Comparison of ENCODE assay signal across 10 cellular contexts in genomic region chr2:102140367-102140766, GRCh38. TPM values are rescaled to one million over a fixed set of nuclear protein-coding genes. Genes with fewer than 3 reads are reported as not detected.
DNase-seq lines count a peak whose midpoint lies in the region; ATAC-seq and TF ChIP-seq lines count a peak whose summit lies in the region.
"Had no signal": no experiment of that assay in that cellular context is flagged by ENCODE, and none has a peak within 500 bp of the region (broad histone marks: within the 10 kb centered on the region; RNA-seq: fewer than 3 reads in every experiment).

No MANE protein-coding gene starts in this region.

- no peak overlapping the region for H3K4me3 Mint-ChIP-seq in activated naive CD8-positive, alpha-beta T cell
- no peak overlapping the region for H3K4me3 Mint-ChIP-seq in activated naive CD8-positive, alpha-beta T cell treated with anti-CD3 and anti-CD28 coated beads for 36 hours
- H3K4me3 Mint-ChIP-seq in nephron progenitor cell: peak overlapping the region; percentile 69
- H3K4me3 Mint-ChIP-seq: activated CD8-positive, alpha-beta T cell treated with anti-CD3 and anti-CD28 coated beads, Interleukin-2, amount 10 ng/mL, durations not matched to agents 7 days and 5 days had no signal

- H3K27me3 Mint-ChIP-seq in activated naive CD8-positive, alpha-beta T cell: peaks cover 8% of the 10 kb centered on the region
- peaks cover 40% of the 10 kb centered on the region for H3K27me3 Mint-ChIP-seq in activated naive CD8-positive, alpha-beta T cell treated with anti-CD3 and anti-CD28 coated beads for 36 hours
- H3K27me3 Mint-ChIP-seq in nephron progenitor cell (ENCODE audit: low read depth, poor library complexity): peaks cover 20% of the 10 kb centered on the region

- H3K27ac ChIP-seq in upper lobe of right lung: peak overlapping the region; percentile 98

- TF ChIP-seq CTCF in choroid plexus epithelial cell (conservative IDR thresholded peaks at IDR 0.05; ENCODE audit: low read depth, low read length) (no peak), nephron progenitor cell (IDR thresholded peaks at IDR 0.05) (no peak), upper lobe of right lung (IDR thresholded peaks at IDR 0.05) (no peak), GM10248 (IDR thresholded peaks at IDR 0.05; ENCODE audit: control extremely low read depth, extremely low read depth, low read depth, missing control alignments) (no peak)

- peaks cover 39% of the 10 kb centered on the region for H3K4me1 ChIP-seq in upper lobe of right lung

- no peak for DNase-seq in activated naive CD8-positive, alpha-beta T cell treated with anti-CD3 and anti-CD28 coated beads for 36 hours
- DNase-seq in choroid plexus epithelial cell (ENCODE audit: low read depth): peak; percentile 79
- no peak for DNase-seq in nephron progenitor cell
- DNase-seq in upper lobe of right lung: no peak
- DNase-seq in pons (ENCODE audit: low spot score): no peak
- DNase-seq in GM10248 (ENCODE audit: extremely low spot score): no peak
- DNase-seq: activated CD8-positive, alpha-beta T cell treated with anti-CD3 and anti-CD28 coated beads, Interleukin-2, amount 10 ng/mL, durations not matched to agents 7 days and 5 days; anterior cingulate cortex had no signal

- intact Hi-C loops in upper lobe of right lung (cut with DNase I): no loop called here

- H3K27ac Mint-ChIP-seq in activated naive CD8-positive, alpha-beta T cell: peak overlapping the region; percentile 11
- no peak overlapping the region for H3K27ac Mint-ChIP-seq in activated naive CD8-positive, alpha-beta T cell treated with anti-CD3 and anti-CD28 coated beads for 36 hours
- H3K27ac Mint-ChIP-seq in nephron progenitor cell: no peak overlapping the region
- H3K27ac Mint-ChIP-seq: activated CD8-positive, alpha-beta T cell treated with anti-CD3 and anti-CD28 coated beads, Interleukin-2, amount 10 ng/mL, durations not matched to agents 7 days and 5 days had no signal

- H3K36me3 ChIP-seq in upper lobe of right lung: no peaks in the 10 kb centered on the region

- ATAC-seq in upper lobe of right lung (no peak), HG03108 (IDR thresholded peaks at IDR 0.05; ENCODE audit: unreplicated experiment) (no peak)
- ATAC-seq: activated CD8-positive, alpha-beta T cell treated with anti-CD3 and anti-CD28 coated beads, Interleukin-2, amount 10 ng/mL, durations not matched to agents 7 days and 5 days had no signal

- H3K4me1 Mint-ChIP-seq in activated naive CD8-positive, alpha-beta T cell (ENCODE audit: low read depth): peaks cover 39% of the 10 kb centered on the region
- peaks cover 39% of the 10 kb centered on the region for H3K4me1 Mint-ChIP-seq in activated naive CD8-positive, alpha-beta T cell treated with anti-CD3 and anti-CD28 coated beads for 36 hours
- H3K4me1 Mint-ChIP-seq in nephron progenitor cell: peaks cover 27% of the 10 kb centered on the region

- no peaks in the 10 kb centered on the region for H3K27me3 ChIP-seq in upper lobe of right lung

- peaks cover 14% of the 10 kb centered on the region for H3K36me3 Mint-ChIP-seq in activated naive CD8-positive, alpha-beta T cell
- H3K36me3 Mint-ChIP-seq in activated naive CD8-positive, alpha-beta T cell treated with anti-CD3 and anti-CD28 coated beads for 36 hours: peaks cover 57% of the 10 kb centered on the region
- peaks cover 11% of the 10 kb centered on the region for H3K36me3 Mint-ChIP-seq in nephron progenitor cell (ENCODE audit: low read depth)

- H3K4me3 ChIP-seq in choroid plexus epithelial cell (ENCODE audit: low read depth, low read length) (no peak overlapping the region), upper lobe of right lung (no peak overlapping the region)

- no peaks in the 10 kb centered on the region for H3K9me3 ChIP-seq in upper lobe of right lung

- CTCF ChIA-PET in GM10248 (lab: Yijun Ruan, JAX): interaction anchor here (0.9 to 2.9 kb wide), 2 partner anchors 14 to 99 kb away, joined by 3 to 10 read pairs; no protein-coding TSS in a partner anchor

- peaks cover 6% of the 10 kb centered on the region for H3K9me3 Mint-ChIP-seq in activated naive CD8-positive, alpha-beta T cell (ENCODE audit: low read depth)
- H3K9me3 Mint-ChIP-seq in activated naive CD8-positive, alpha-beta T cell treated with anti-CD3 and anti-CD28 coated beads for 36 hours: peaks cover 50% of the 10 kb centered on the region
- peaks cover 24% of the 10 kb centered on the region for H3K9me3 Mint-ChIP-seq in nephron progenitor cell

- POLR2A ChIA-PET in GM10248 (lab: Yijun Ruan, JAX): no interaction called here

RNA-seq across cellular contexts. Expression of gene IL1R1, which starts 2.2 kb away (rescaled TPM):
- 1 to 10 TPM in 1 of 2 experiments, under 1 TPM in 1; 0.70 to 1.2 TPM for total RNA-seq in activated naive CD8-positive, alpha-beta T cell treated with anti-CD3 and anti-CD28 coated beads for 36 hours
- 196 TPM for total RNA-seq in upper lobe of right lung
- total RNA-seq: activated CD8-positive, alpha-beta T cell treated with anti-CD3 and anti-CD28 coated beads, Interleukin-2, amount 10 ng/mL, durations not matched to agents 7 days and 5 days had no signal

RNA-seq across cellular contexts. Expression of gene IL1RL2, which starts 46.5 kb away (rescaled TPM):
- total RNA-seq in activated naive CD8-positive, alpha-beta T cell treated with anti-CD3 and anti-CD28 coated beads for 36 hours: under 1 TPM in 1 of 2 experiments, not detected in 1; 0.25 TPM
- 0.58 TPM for total RNA-seq in upper lobe of right lung
- total RNA-seq: activated CD8-positive, alpha-beta T cell treated with anti-CD3 and anti-CD28 coated beads, Interleukin-2, amount 10 ng/mL, durations not matched to agents 7 days and 5 days had no signal

Comparison
In these comparisons a context has a peak if more than half of its experiments do, and no peak if none do; other contexts are left out.
1. RNA of gene IL1R1, which starts 2.2 kb away (total RNA-seq): 196 TPM in upper lobe of right lung (single experiment); 0.70 to 1.2 TPM in activated naive CD8-positive, alpha-beta T cell treated with anti-CD3 and anti-CD28 coated beads for 36 hours; every median in the first group is over 10 times any median in the second.